Comparison of ENCODE assay signal across 16 cellular contexts in the genomic region with DNA sequence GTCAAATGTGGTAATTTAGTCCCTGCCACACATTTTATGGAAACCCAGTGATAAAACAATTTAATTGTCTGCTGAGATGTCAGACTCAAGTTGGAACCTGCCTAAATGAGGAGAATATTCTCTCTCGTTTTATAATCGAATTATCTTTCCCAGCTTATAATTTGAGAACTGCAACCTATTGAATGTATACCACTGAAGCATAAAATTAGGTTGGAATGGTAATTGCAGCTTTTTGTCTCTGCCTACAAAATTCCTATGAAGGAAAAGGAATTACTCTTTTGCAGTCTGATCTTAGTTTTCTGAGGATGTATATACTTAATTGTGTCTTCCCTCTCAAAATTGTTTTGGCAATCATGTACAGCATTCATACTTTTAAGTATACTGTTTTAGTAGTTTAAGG. TPM values are rescaled to one million over a fixed set of nuclear protein-coding genes. Genes with fewer than 3 reads are reported as not detected.
DNase-seq lines count a peak whose midpoint lies in the region; ATAC-seq and TF ChIP-seq lines count a peak whose summit lies in the region.
"Had no signal": no experiment of that assay in that cellular context is flagged by ENCODE, and none has a peak within 500 bp of the region (broad histone marks: within the 10 kb centered on the region; RNA-seq: fewer than 3 reads in every experiment).

No MANE protein-coding gene starts in this region.

- H3K14ac ChIP-seq in H9 (ENCODE audit: insufficient read depth, low read length) = no peak overlapping the region

- no peaks in the 10 kb centered on the region for H3K9me3 Mint-ChIP-seq in T-helper 1 cell treated with Interleukin-12 subunit alpha and Interleukin-12 subunit beta and Interleukin-4 antibody, amounts not matched to agents 30 μg/mL and 1 μg/mL, for 36 hours
- H3K9me3 Mint-ChIP-seq in GM23338 (no peaks in the 10 kb centered on the region), neural progenitor cell (no peaks in the 10 kb centered on the region), H9 (no peaks in the 10 kb centered on the region)
- H3K9me3 Mint-ChIP-seq: CD4-positive, CD25-positive, alpha-beta regulatory T cell; CD8-positive, alpha-beta T cell had no signal

- no peaks in the 10 kb centered on the region for H3K27me3 Mint-ChIP-seq in T-helper 1 cell treated with Interleukin-12 subunit alpha and Interleukin-12 subunit beta and Interleukin-4 antibody, amounts not matched to agents 30 μg/mL and 1 μg/mL, for 36 hours (ENCODE audit: low read depth)
- H3K27me3 Mint-ChIP-seq in GM23338 (ENCODE audit: insufficient read depth, low read depth, poor library complexity) = no peaks in the 10 kb centered on the region
- no peaks in the 10 kb centered on the region for H3K27me3 Mint-ChIP-seq in neural progenitor cell (ENCODE audit: insufficient read depth, low read depth)
- H3K27me3 Mint-ChIP-seq in H9 (ENCODE audit: low read depth) = no peaks in the 10 kb centered on the region
- H3K27me3 Mint-ChIP-seq: B cell; CD4-positive, CD25-positive, alpha-beta regulatory T cell had no signal

- no TSS peak for BruUV-seq in A673 (replicated peaks; lab: Mats Ljungman, UMichigan)

- no peak overlapping the region for H3K9ac ChIP-seq in neural progenitor cell
- H3K9ac ChIP-seq in H9 (ENCODE audit: extremely low read depth, insufficient read length, low read length) = no peak overlapping the region
- H3K9ac ChIP-seq: BLaER1, GM23248 had no signal

- CTCF ChIA-PET in A673 (lab: Charles Lee) = interaction anchor here (0.7 kb wide), 1 partner anchor 964 kb away, joined by 6 read pairs; no protein-coding TSS in a partner anchor

- H4K8ac ChIP-seq in H9 (replicated peaks; ENCODE audit: insufficient read length, low read depth, low read length) = no peak overlapping the region

- H3K23ac ChIP-seq in H9 (ENCODE audit: insufficient read length, low read depth, low read length) = no peak overlapping the region

- POLR2A ChIA-PET in A673 (lab: Charles Lee; ENCODE audit: low non-redundant PET) = no interaction called here

- H2AFZ ChIP-seq in GM23338 (no peak overlapping the region), neural progenitor cell (replicated peaks) (no peak overlapping the region), H9 (ENCODE audit: low read length) (no peak overlapping the region)
- H2AFZ ChIP-seq: GM23248 had no signal

- H2BK5ac ChIP-seq in H9 (ENCODE audit: insufficient read length, low read length) = no peak overlapping the region

- H3K56ac ChIP-seq in H9 (ENCODE audit: insufficient read length, low read depth, low read length) = no peak overlapping the region

- H2BK12ac ChIP-seq in H9 (ENCODE audit: insufficient read length, low read depth, low read length) = no peak overlapping the region

- H3K4me1 Mint-ChIP-seq in T-helper 1 cell treated with Interleukin-12 subunit alpha and Interleukin-12 subunit beta and Interleukin-4 antibody, amounts not matched to agents 30 μg/mL and 1 μg/mL, for 36 hours (ENCODE audit: low read depth) = peaks cover 5% of the 10 kb centered on the region
- H3K4me1 Mint-ChIP-seq in GM23338 = no peaks in the 10 kb centered on the region
- no peaks in the 10 kb centered on the region for H3K4me1 Mint-ChIP-seq in neural progenitor cell
- H3K4me1 Mint-ChIP-seq in H9 = no peaks in the 10 kb centered on the region
- H3K4me1 Mint-ChIP-seq: B cell had no signal

- H3K4me2 ChIP-seq in GM23338 = no peak overlapping the region
- no peak overlapping the region for H3K4me2 ChIP-seq in neural progenitor cell
- no peak overlapping the region for H3K4me2 ChIP-seq in H9 (ENCODE audit: insufficient read depth, insufficient read length, low read length)
- H3K4me2 ChIP-seq: BLaER1 had no signal

- no peak overlapping the region for H2BK120ac ChIP-seq in H9 (ENCODE audit: low read depth, low read length, poor library complexity, severe bottlenecking)

- no peak for ATAC-seq in GM23338
- ATAC-seq: CD8-positive, alpha-beta T cell had no signal

- TF ChIP-seq CTCF in A673 (conservative IDR thresholded peaks at IDR 0.05; ENCODE audit: low read depth, low read length) (no peak), GM23338 (conservative IDR thresholded peaks at IDR 0.05; ENCODE audit: low read depth in 2 of 2) (no peak), neural progenitor cell (IDR thresholded peaks at IDR 0.05) (no peak), H9 (conservative IDR thresholded peaks at IDR 0.05) (no peak)

- no peak overlapping the region for H3T11ph ChIP-seq in H9 (ENCODE audit: low read length)

- no peak overlapping the region for H2BK15ac ChIP-seq in H9 (ENCODE audit: low read depth, low read length)

- no peak overlapping the region for H3K4ac ChIP-seq in H9 (ENCODE audit: low read depth, low read length)

- H3K27ac Mint-ChIP-seq in T-helper 1 cell treated with Interleukin-12 subunit alpha and Interleukin-12 subunit beta and Interleukin-4 antibody, amounts not matched to agents 30 μg/mL and 1 μg/mL, for 36 hours = peak overlapping the region; percentile 19
- peak overlapping the region; percentile 60 for H3K27ac Mint-ChIP-seq in GM23338
- H3K27ac Mint-ChIP-seq in neural progenitor cell = no peak overlapping the region
- H3K27ac Mint-ChIP-seq in H9 = no peak overlapping the region; a peak in 1 of 7 replicates
- H3K27ac Mint-ChIP-seq: B cell; CD4-positive, CD25-positive, alpha-beta regulatory T cell; CD8-positive, alpha-beta T cell had no signal

- H4K20me1 ChIP-seq in GM23338 (replicated peaks; ENCODE audit: insufficient read depth) (no peaks in the 10 kb centered on the region; the same call in 1 of the 2 replicates), neural progenitor cell (ENCODE audit: low read depth) (no peaks in the 10 kb centered on the region), H9 (ENCODE audit: control insufficient read depth, insufficient read depth, insufficient read length) (no peaks in the 10 kb centered on the region)
- H4K20me1 ChIP-seq: BLaER1 had no signal

- no peak overlapping the region for H3K4me3 Mint-ChIP-seq in T-helper 1 cell treated with Interleukin-12 subunit alpha and Interleukin-12 subunit beta and Interleukin-4 antibody, amounts not matched to agents 30 μg/mL and 1 μg/mL, for 36 hours
- no peak overlapping the region for H3K4me3 Mint-ChIP-seq in GM23338
- no peak overlapping the region for H3K4me3 Mint-ChIP-seq in neural progenitor cell
- no peak overlapping the region for H3K4me3 Mint-ChIP-seq in H9
- H3K4me3 Mint-ChIP-seq: B cell; CD4-positive, CD25-positive, alpha-beta regulatory T cell; CD8-positive, alpha-beta T cell had no signal

- H3K36me3 ChIP-seq in A673 (ENCODE audit: insufficient read depth, low read length, poor library complexity, severe bottlenecking) = peaks cover 42% of the 10 kb centered on the region
- H3K36me3 ChIP-seq in GM23338 (ENCODE audit: insufficient read depth) = peaks cover 35% of the 10 kb centered on the region; the same call in 1 of the 2 replicates
- no peaks in the 10 kb centered on the region for H3K36me3 ChIP-seq in neural progenitor cell

- peaks cover 12% of the 10 kb centered on the region for H3K36me3 Mint-ChIP-seq in T-helper 1 cell treated with Interleukin-12 subunit alpha and Interleukin-12 subunit beta and Interleukin-4 antibody, amounts not matched to agents 30 μg/mL and 1 μg/mL, for 36 hours (ENCODE audit: low read depth)
- H3K36me3 Mint-ChIP-seq in GM23338 (ENCODE audit: low read depth) = peaks cover 37% of the 10 kb centered on the region
- H3K36me3 Mint-ChIP-seq in neural progenitor cell = peaks cover 8% of the 10 kb centered on the region
- H3K36me3 Mint-ChIP-seq in H9 (ENCODE audit: insufficient read depth in 1 of 3, low read depth in 3 of 3) = peaks cover 11 to 47% (median 36%) of the 10 kb centered on the region in 3 experiments; a peak in 6 of 7 replicates
- H3K36me3 Mint-ChIP-seq: CD4-positive, CD25-positive, alpha-beta regulatory T cell had no signal

- H3K4me3 ChIP-seq in A673 (ENCODE audit: low read depth, low read length, poor library complexity, severe bottlenecking) = no peak overlapping the region
- no peak overlapping the region for H3K4me3 ChIP-seq in GM23338
- H3K4me3 ChIP-seq in neural progenitor cell = no peak overlapping the region
- H3K4me3 ChIP-seq: BLaER1, GM23248, HAP-1 had no signal

- no peaks in the 10 kb centered on the region for H3F3A ChIP-seq in GM23338 (replicated peaks; ENCODE audit: low read depth)
- peaks cover 12% of the 10 kb centered on the region for H3F3A ChIP-seq in neural progenitor cell (ENCODE audit: low read depth)

- no peaks in the 10 kb centered on the region for H3K79me2 ChIP-seq in GM23338 (replicated peaks; ENCODE audit: insufficient read depth)
- H3K79me2 ChIP-seq in neural progenitor cell (ENCODE audit: low read depth) = no peaks in the 10 kb centered on the region
- H3K79me2 ChIP-seq in H9 (ENCODE audit: insufficient read depth, low read length) = no peaks in the 10 kb centered on the region

- H4K5ac ChIP-seq in H9 (ENCODE audit: insufficient read length, low read depth, low read length) = no peak overlapping the region

- peaks cover 19% of the 10 kb centered on the region for H3K4me1 ChIP-seq in A673 (ENCODE audit: insufficient read depth, low read length, poor library complexity, severe bottlenecking)
- H3K4me1 ChIP-seq in GM23338 (ENCODE audit: insufficient read depth) = no peaks in the 10 kb centered on the region
- H3K4me1 ChIP-seq in neural progenitor cell = no peaks in the 10 kb centered on the region
- no peaks in the 10 kb centered on the region for H3K4me1 ChIP-seq in H9 (ENCODE audit: insufficient read depth, low read length)
- H3K4me1 ChIP-seq: BLaER1, Caco-2 had no signal

- H3K27ac ChIP-seq in A673 (ENCODE audit: low read depth, low read length, poor library complexity, severe bottlenecking) (peak overlapping the region; percentile 53), GM23338 (ENCODE audit: low read depth) (no peak overlapping the region), neural progenitor cell (peak overlapping the region; percentile 37), H9 (ENCODE audit: insufficient read length, low read depth, low read length) (no peak overlapping the region)
- H3K27ac ChIP-seq: BLaER1, C4-2B, GM23248 had no signal

- H3K9me2 ChIP-seq in GM23338 (ENCODE audit: insufficient read depth) = no peaks in the 10 kb centered on the region

- H2AK5ac ChIP-seq in H9 (ENCODE audit: insufficient read length, low read length) = no peak overlapping the region

- H3K27me3 ChIP-seq in A673 (replicated peaks; ENCODE audit: insufficient read depth, low read depth, low read length, poor library complexity) (no peaks in the 10 kb centered on the region), GM23338 (ENCODE audit: insufficient read depth) (no peaks in the 10 kb centered on the region), neural progenitor cell (no peaks in the 10 kb centered on the region), H9 (ENCODE audit: insufficient read depth, low read length) (no peaks in the 10 kb centered on the region)
- H3K27me3 ChIP-seq: BLaER1 had no signal

- H3K79me1 ChIP-seq in H9 (ENCODE audit: insufficient read depth, low read depth, low read length, poor library complexity, severe bottlenecking) = no peaks in the 10 kb centered on the region

- DNase-seq in T-helper 1 cell (no peak), A673 (ENCODE audit: low spot score) (peak; percentile 46), GM23338 (ENCODE audit: low spot score) (no peak), neural progenitor cell (ENCODE audit: low spot score) (no peak), H9 (no peak)
- DNase-seq: Caco-2; CD4-positive, CD25-positive, alpha-beta regulatory T cell; CD8-positive, alpha-beta T cell; DMS153; DND-41; GM23248 had no signal

- no peak overlapping the region for H3K18ac ChIP-seq in H9 (ENCODE audit: insufficient read length, low read depth, low read length)

- no peak overlapping the region for H4K91ac ChIP-seq in H9 (ENCODE audit: insufficient read length, low read depth, low read length)

- H3K9me3 ChIP-seq in A673 (ENCODE audit: low read depth, low read length, poor library complexity, severe bottlenecking) = no peaks in the 10 kb centered on the region
- no peaks in the 10 kb centered on the region for H3K9me3 ChIP-seq in neural progenitor cell (ENCODE audit: low read depth)
- H3K9me3 ChIP-seq in H9 (ENCODE audit: control insufficient read depth, low read depth, low read length) = no peaks in the 10 kb centered on the region
- H3K9me3 ChIP-seq: BLaER1, Caco-2, HAP-1 had no signal

- no CpG with 5 or more reads among the region's 2 CpGs for WGBS in H9 (ENCODE audit: extremely low coverage, insufficient read length, low lambda C conversion rate)

- no peak overlapping the region for H2BK20ac ChIP-seq in H9 (ENCODE audit: low read depth, low read length, poor library complexity, severe bottlenecking)

- intact Hi-C loops in A673 (cut with micrococcal nuclease; ENCODE audit: unreplicated experiment) = no loop called here

- H3K23me2 ChIP-seq in H9 (ENCODE audit: insufficient read length, low read depth, low read length, poor library complexity, severe bottlenecking) = no peaks in the 10 kb centered on the region

RNA-seq across cellular contexts. Expression of a gene that starts 28.9 kb away (rescaled TPM):
- total RNA-seq in A673 (2021) (44.8 and 51.1 TPM in 2 replicates), neural progenitor cell (ENCODE audit: low replicate concordance) (27.2 and 48.1 TPM in 2 replicates), H9 (2021) (39.2 and 44.8 TPM in 2 replicates)
- 19.4 and 20.3 TPM in 2 replicates for total RNA-seq in GM23338 (2014; rRNA removed; shearing (Covaris generic))
- polyA plus RNA-seq in GM23338 (2016; fragmentation: Nextera tagmentation; extraction: Ambion mirVana) = 19.5 and 26.2 TPM in 2 replicates

RNA-seq across cellular contexts. Expression of a gene that starts 31.1 kb away (rescaled TPM):
- total RNA-seq in A673 (2021) (50.8 and 50.9 TPM in 2 replicates), neural progenitor cell (ENCODE audit: low replicate concordance) (13.2 and 16.3 TPM in 2 replicates), H9 (2021) (24.9 and 28.3 TPM in 2 replicates)
- total RNA-seq in GM23338 (2014; rRNA removed; shearing (Covaris generic)) = 16.4 and 17.0 TPM in 2 replicates
- polyA plus RNA-seq in GM23338 (2016; fragmentation: Nextera tagmentation; extraction: Ambion mirVana) = 13.0 and 15.6 TPM in 2 replicates

RNA-seq across cellular contexts. Expression of a gene that starts 39.9 kb away (rescaled TPM):
- total RNA-seq in A673 (2021) (7.1 and 10.8 TPM in 2 replicates), neural progenitor cell (ENCODE audit: low replicate concordance) (2.8 and 3.0 TPM in 2 replicates), H9 (2021) (33.0 and 37.0 TPM in 2 replicates)
- total RNA-seq in GM23338 (2014; rRNA removed; shearing (Covaris generic)) = 44.2 and 45.4 TPM in 2 replicates
- polyA plus RNA-seq in GM23338 (2016; fragmentation: Nextera tagmentation; extraction: Ambion mirVana) = 38.9 and 40.2 TPM in 2 replicates

RNA-seq across cellular contexts. Expression of a gene that starts 45.9 kb away (rescaled TPM):
- total RNA-seq in A673 (2021) (0.33 and 0.62 TPM in 2 replicates), neural progenitor cell (ENCODE audit: low replicate concordance) (not detected in 2 replicates), H9 (2021) (0.44 and 0.70 TPM in 2 replicates)
- 0.08 and 0.80 TPM in 2 replicates for total RNA-seq in GM23338 (2014; rRNA removed; shearing (Covaris generic))
- 0.16 and 0.68 TPM in 2 replicates for polyA plus RNA-seq in GM23338 (2016; fragmentation: Nextera tagmentation; extraction: Ambion mirVana)
- total RNA-seq: GM23248 had no signal

Comparison
In these comparisons a context has a peak if more than half of its experiments do, and no peak if none do; other contexts are left out.
1. H3K27ac Mint-ChIP-seq: peak in T-helper 1 cell treated with Interleukin-12 subunit alpha and Interleukin-12 subunit beta and Interleukin-4 antibody, amounts not matched to agents 30 μg/mL and 1 μg/mL, for 36 hours (single experiment) and GM23338 (single experiment); none in neural progenitor cell (single experiment) and H9 (0 of 3).
2. H3K27ac ChIP-seq: peak in A673 (single experiment) and neural progenitor cell (single experiment); none in GM23338 (single experiment) and H9 (single experiment).